Comparison of ENCODE assay signal across 1 cellular context in genomic region chr22:32327066-32327465, GRCh38.
TF ChIP-seq lines count a peak whose summit lies in the region.

No MANE protein-coding gene starts in this region.

TF ChIP-seq in H1, 55 proteins besides CTCF, POLR2A, EP300 and RAD21 (continued from another document):
- TF ChIP-seq TEAD4 (IDR thresholded peaks at IDR 0.05; ENCODE audit: low read depth, low read length) = no peak
- no peak for TF ChIP-seq POLR2AphosphoS5 (IDR thresholded peaks at IDR 0.05; ENCODE audit: low read depth, low read length)
- no peak for TF ChIP-seq CREB1 (IDR thresholded peaks at IDR 0.05)
- no peak for TF ChIP-seq SP1 (IDR thresholded peaks at IDR 0.05; ENCODE audit: low read depth, low read length)
- TF ChIP-seq SIX5 (IDR thresholded peaks at IDR 0.05; ENCODE audit: low read depth, low read length) = no peak
- TF ChIP-seq SP4 (IDR thresholded peaks at IDR 0.05; ENCODE audit: low read length) = no peak
- TF ChIP-seq BACH1 (IDR thresholded peaks at IDR 0.05; ENCODE audit: low read length) = no peak
- no peak for TF ChIP-seq PHF8 (conservative IDR thresholded peaks at IDR 0.05; ENCODE audit: low read depth, low read length)
- no peak for TF ChIP-seq ATF3 (IDR thresholded peaks at IDR 0.05; ENCODE audit: insufficient read depth, low read depth, low read length)
- TF ChIP-seq KDM4A (IDR thresholded peaks at IDR 0.05; ENCODE audit: low read depth, low read length, severe bottlenecking) = no peak
- no peak for TF ChIP-seq CHD1 (IDR thresholded peaks at IDR 0.05; ENCODE audit: low read depth, low read length)
- TF ChIP-seq TBP (IDR thresholded peaks at IDR 0.05; ENCODE audit: low read depth, low read length) = no peak
- no peak for TF ChIP-seq TAF1 (IDR thresholded peaks at IDR 0.05; ENCODE audit: low read depth, low read length)
- TF ChIP-seq RBBP5 (IDR thresholded peaks at IDR 0.05; ENCODE audit: borderline replicate concordance, low read depth, low read length) = no peak
- TF ChIP-seq GTF2F1 (IDR thresholded peaks at IDR 0.05; ENCODE audit: borderline replicate concordance, low read depth, low read length) = no peak
- no peak for TF ChIP-seq RNF2 (IDR thresholded peaks at IDR 0.05; ENCODE audit: borderline replicate concordance, low read depth, low read length, missing control alignments, poor library complexity, severe bottlenecking)
- TF ChIP-seq NRF1 (IDR thresholded peaks at IDR 0.05; ENCODE audit: low read depth, low read length) = no peak
